ENCODE assay signal across 1 cellular context in the genomic region with DNA sequence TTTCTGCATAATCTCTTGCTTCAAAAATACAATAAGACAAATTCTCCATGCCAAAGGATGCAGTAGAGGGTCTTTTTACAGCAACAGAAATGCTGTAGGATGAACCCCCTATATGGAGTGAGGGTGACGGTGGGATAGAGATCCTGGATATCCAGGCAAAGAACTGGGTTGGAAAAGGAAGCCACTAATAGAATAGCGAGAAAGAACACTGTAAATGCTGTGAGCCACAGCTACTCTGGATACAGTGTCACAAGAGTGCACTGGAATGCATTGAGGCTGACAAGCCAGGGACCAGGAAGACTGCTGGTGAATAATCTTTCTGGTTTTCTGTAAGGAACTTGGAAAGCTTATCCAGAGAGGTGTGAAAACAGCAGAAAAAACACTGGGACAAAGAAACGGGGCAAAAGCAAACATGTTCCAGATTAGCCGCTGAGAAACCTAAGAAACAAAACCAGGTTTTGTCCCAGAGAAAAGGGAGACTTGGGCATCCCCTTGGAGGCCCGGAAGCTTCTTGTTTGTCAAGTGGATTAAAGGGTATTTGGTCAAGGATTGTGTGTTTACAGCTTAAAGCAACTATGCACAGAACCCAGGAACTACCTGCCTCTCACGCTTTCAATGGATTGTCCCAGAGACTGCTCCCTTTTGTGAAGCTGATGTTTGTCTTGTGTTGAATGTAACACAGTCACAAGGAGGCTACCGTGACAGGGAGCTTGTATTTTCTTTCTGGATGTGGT.
TF ChIP-seq lines count a peak whose summit lies in the region.

No MANE protein-coding gene starts in this region.

TF ChIP-seq in H1, 55 proteins besides CTCF, POLR2A, EP300 and RAD21:
- TF ChIP-seq RNF2 (IDR thresholded peaks at IDR 0.05; ENCODE audit: borderline replicate concordance, low read depth, low read length, missing control alignments, poor library complexity, severe bottlenecking) (no peak), SIN3A (conservative IDR thresholded peaks at IDR 0.05 in 1 of 2, IDR thresholded peaks at IDR 0.05 in 1 of 2; ENCODE audit: low read depth in 1 of 2, low read length in 2 of 2) (no peak)
